22 cellular contexts compared by ENCODE assay signal in the genomic region with DNA sequence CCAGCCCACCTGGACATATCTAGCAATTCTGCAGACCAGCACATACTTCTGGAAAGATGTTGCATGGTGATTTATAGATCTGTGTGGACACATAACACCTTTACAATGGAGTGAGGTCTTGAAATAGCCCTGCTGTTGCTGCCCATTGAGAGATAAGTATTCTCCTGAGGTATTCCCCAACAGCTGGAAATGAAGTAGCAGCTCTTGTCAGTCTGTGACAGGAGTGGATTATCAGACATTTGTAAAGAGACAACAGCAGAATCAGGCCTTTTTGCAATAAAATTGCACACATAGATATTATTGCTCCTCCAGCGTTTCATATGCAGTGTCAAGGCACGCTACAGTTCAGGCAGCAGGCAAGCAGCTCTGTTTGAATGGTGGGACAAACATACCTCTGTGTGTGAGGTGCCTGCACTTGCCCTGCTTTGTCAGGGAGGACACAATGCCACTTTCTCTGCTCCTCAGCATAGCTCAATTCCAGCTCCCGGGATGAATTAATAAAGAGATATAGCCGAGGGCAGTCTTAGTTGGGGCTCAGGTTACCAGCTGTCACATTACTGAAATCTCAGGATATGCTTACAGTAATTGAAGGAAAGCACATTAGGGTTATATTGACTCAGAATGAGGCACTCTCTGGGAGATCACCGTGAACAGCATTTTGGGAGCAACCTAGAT. TPM values are rescaled to one million over a fixed set of nuclear protein-coding genes. Genes with fewer than 3 reads are reported as not detected.
DNase-seq lines count a peak whose midpoint lies in the region; ATAC-seq, FAIRE-seq and TF ChIP-seq lines count a peak whose summit lies in the region.
"Had no signal": no experiment of that assay in that cellular context is flagged by ENCODE, and none has a peak within 500 bp of the region (broad histone marks: within the 10 kb centered on the region; RNA-seq: fewer than 3 reads in every experiment).

No MANE protein-coding gene starts in this region.

- no peak for TF ChIP-seq EP300 in upper lobe of left lung (IDR thresholded peaks at IDR 0.05)

- TF ChIP-seq POLR2A in upper lobe of left lung (IDR thresholded peaks at IDR 0.05), result no peak

- ATAC-seq in upper lobe of left lung (ENCODE audit: low FRiP score in 2 of 2) (no peak), GM21529 (IDR thresholded peaks at IDR 0.05; ENCODE audit: unreplicated experiment) (no peak), HG03432 (IDR thresholded peaks at IDR 0.05; ENCODE audit: unreplicated experiment) (no peak)
- ATAC-seq: activated CD4-positive, CD25-positive, alpha-beta regulatory T cell treated with anti-CD3 and anti-CD28 coated beads, Interleukin-2, amount 50 U/mL, for 24 hours; left cardiac atrium; mucosa of descending colon had no signal

- no peaks in the 10 kb centered on the region for H3K79me2 ChIP-seq in keratinocyte (ENCODE audit: control insufficient read depth, insufficient read depth, low read length)

- H3K4me3 ChIP-seq in SJCRH30 (no peak overlapping the region), keratinocyte (ENCODE audit: control insufficient read depth in 2 of 3, extremely low read depth in 1 of 3, insufficient read depth in 2 of 3, low read depth in 1 of 3, low read length in 3 of 3) (no peak overlapping the region), upper lobe of left lung (no peak overlapping the region)
- H3K4me3 ChIP-seq: mucosa of descending colon, thyroid gland had no signal

- H2AFZ ChIP-seq in keratinocyte (ENCODE audit: control insufficient read depth, low read length), result peak overlapping the region; percentile 15

- peak overlapping the region; percentile 53 for H3K4me2 ChIP-seq in keratinocyte (ENCODE audit: control insufficient read depth, extremely low read depth, insufficient read depth, low read depth, low read length)

- dilution Hi-C loops in keratinocyte (cut with MboI; ENCODE audit: extremely low pct_ligation_motif_present, low sequenced_read_pairs), result no loop called here

- H3K36me3 ChIP-seq in SJCRH30, result no peaks in the 10 kb centered on the region
- H3K36me3 ChIP-seq in keratinocyte (ENCODE audit: control insufficient read depth in 2 of 2, extremely low read depth in 1 of 2, insufficient read depth in 2 of 2, low read length in 2 of 2), result peaks cover 0 to under 1% of the 10 kb centered on the region in 2 experiments
- no peaks in the 10 kb centered on the region for H3K36me3 ChIP-seq in upper lobe of left lung
- H3K36me3 ChIP-seq: thyroid gland had no signal

- H3K27ac ChIP-seq in SJCRH30 (no peak overlapping the region), keratinocyte (ENCODE audit: control insufficient read depth, insufficient read depth, low read length) (no peak overlapping the region), upper lobe of left lung (no peak overlapping the region)
- H3K27ac ChIP-seq: 22Rv1, C4-2B, RWPE1, thyroid gland had no signal

- TF ChIP-seq CTCF in keratinocyte (optimal IDR thresholded peaks at IDR 0.05 in 1 of 3, IDR thresholded peaks at IDR 0.05 in 1 of 3, conservative IDR thresholded peaks at IDR 0.05 in 1 of 3; ENCODE audit: extremely low read depth in 1 of 3, insufficient read depth in 2 of 3, low read length in 3 of 3) (no peak), upper lobe of left lung (IDR thresholded peaks at IDR 0.05) (no peak)

- H3K9me3 ChIP-seq in SJCRH30 (replicated peaks) (no peaks in the 10 kb centered on the region), keratinocyte (ENCODE audit: control insufficient read depth, low read depth, low read length) (no peaks in the 10 kb centered on the region), upper lobe of left lung (no peaks in the 10 kb centered on the region)
- H3K9me3 ChIP-seq: mucosa of descending colon, thyroid gland had no signal

- H3K4me1 ChIP-seq in SJCRH30 (peaks cover 12% of the 10 kb centered on the region), keratinocyte (ENCODE audit: control insufficient read depth, extremely low read depth, insufficient read depth, low read length) (peaks cover 13% of the 10 kb centered on the region), upper lobe of left lung (no peaks in the 10 kb centered on the region)

- DNase-seq in NCI-H1105 treated with DMSO at 0.1 percent for 48 hours (lab: John Stamatoyannopoulos, UW) (peak; percentile 32), NCI-H1105 (lab: John Stamatoyannopoulos, UW) (no peak), NCI-H146 treated with DMSO at 0.1 percent for 48 hours (lab: John Stamatoyannopoulos, UW; ENCODE audit: unreplicated experiment) (peak; percentile 70), SJCRH30 (peak; percentile 27 to 70), keratinocyte (ENCODE audit: low read depth, low spot score) (no peak), upper lobe of left lung (no peak)
- DNase-seq: activated CD8-positive, alpha-beta memory T cell treated with anti-CD3 and anti-CD28 coated beads, Interleukin-2, amount 50 U/mL, for 4 hours; activated naive CD4-positive, alpha-beta T cell treated with Interleukin-2 at 50 U/mL for 16 hours; DND-41; left cardiac atrium; mucosa of descending colon; NCI-H774; occipital lobe; stimulated activated CD4-positive, alpha-beta T cell treated with anti-CD3 and anti-CD28 coated beads, Interleukin-4, amount 100 ng/mL, for 24 hours; T-helper 2 cell; thyroid gland had no signal

- peak; percentile 63 for FAIRE-seq in keratinocyte (lab: Jason Lieb, UNC)

- no peaks in the 10 kb centered on the region for H3K27me3 ChIP-seq in SJCRH30
- H3K27me3 ChIP-seq in keratinocyte (ENCODE audit: control insufficient read depth, extremely low read depth, insufficient read depth, low read length), result no peaks in the 10 kb centered on the region
- H3K27me3 ChIP-seq in upper lobe of left lung, result no peaks in the 10 kb centered on the region
- H3K27me3 ChIP-seq: thyroid gland had no signal

- WGBS in upper lobe of left lung, 2 donors, result 72 to 82% methylated on average over 5 of the region's 5 CpGs

- H3K9ac ChIP-seq in keratinocyte (ENCODE audit: control insufficient read depth, extremely low read depth, insufficient read depth, low read length), result no peak overlapping the region

- H3K9me1 ChIP-seq in keratinocyte (ENCODE audit: control insufficient read depth, extremely low read depth, insufficient read depth, low read length), result no peaks in the 10 kb centered on the region

- no peaks in the 10 kb centered on the region for H4K20me1 ChIP-seq in keratinocyte (ENCODE audit: control insufficient read depth, extremely low read depth, insufficient read depth, low read length)

RNA-seq across cellular contexts. Expression of a gene that starts 49.4 kb away (rescaled TPM):
- total RNA-seq in SJCRH30 (2014; rRNA removed; shearing (Covaris generic)), result 8.5 and 10.8 TPM in 2 replicates
- 6.0 to 10.2 TPM (median 8.3 TPM) in 3 replicates for polyA plus RNA-seq in keratinocyte
- polyA plus RNA-seq in keratinocyte (2011; ENCODE audit: low read depth), result 16.8 TPM
- 5.2 and 5.9 TPM in 2 replicates for polyA plus RNA-seq in keratinocyte (2011; cell fraction: cytosol; rRNA removed)
- 19.6 and 20.7 TPM in 2 replicates for polyA plus RNA-seq in keratinocyte (2011; cell fraction: nucleus; rRNA removed)
- 10.1 and 11.0 TPM in 2 replicates for polyA plus RNA-seq in keratinocyte (2012; ENCODE audit: low replicate concordance)
- polyA minus RNA-seq in keratinocyte, result 10.3 to 24.6 TPM (median 11.1 TPM) in 3 replicates
- polyA minus RNA-seq in keratinocyte (2011; cell fraction: cytosol; rRNA and poly(A)+ RNA removed), result 7.9 TPM
- polyA minus RNA-seq in keratinocyte (2011; cell fraction: nucleus; rRNA and poly(A)+ RNA removed), result 22.1 and 44.3 TPM in 2 replicates
- total RNA-seq in upper lobe of left lung, result 10 to 100 TPM; 11.3 to 44.0 (median 15.4) TPM

Comparison
In these comparisons a context has a peak if more than half of its experiments do, and no peak if none do; other contexts are left out.
1. DNase-seq: peak in NCI-H1105 treated with DMSO at 0.1 percent for 48 hours (single experiment), NCI-H146 treated with DMSO at 0.1 percent for 48 hours (single experiment) and SJCRH30 (2 of 2); none in NCI-H1105 (single experiment), keratinocyte (single experiment) and upper lobe of left lung (0 of 2).